ENCODE assay signal across 8 cellular contexts in the genomic region with DNA sequence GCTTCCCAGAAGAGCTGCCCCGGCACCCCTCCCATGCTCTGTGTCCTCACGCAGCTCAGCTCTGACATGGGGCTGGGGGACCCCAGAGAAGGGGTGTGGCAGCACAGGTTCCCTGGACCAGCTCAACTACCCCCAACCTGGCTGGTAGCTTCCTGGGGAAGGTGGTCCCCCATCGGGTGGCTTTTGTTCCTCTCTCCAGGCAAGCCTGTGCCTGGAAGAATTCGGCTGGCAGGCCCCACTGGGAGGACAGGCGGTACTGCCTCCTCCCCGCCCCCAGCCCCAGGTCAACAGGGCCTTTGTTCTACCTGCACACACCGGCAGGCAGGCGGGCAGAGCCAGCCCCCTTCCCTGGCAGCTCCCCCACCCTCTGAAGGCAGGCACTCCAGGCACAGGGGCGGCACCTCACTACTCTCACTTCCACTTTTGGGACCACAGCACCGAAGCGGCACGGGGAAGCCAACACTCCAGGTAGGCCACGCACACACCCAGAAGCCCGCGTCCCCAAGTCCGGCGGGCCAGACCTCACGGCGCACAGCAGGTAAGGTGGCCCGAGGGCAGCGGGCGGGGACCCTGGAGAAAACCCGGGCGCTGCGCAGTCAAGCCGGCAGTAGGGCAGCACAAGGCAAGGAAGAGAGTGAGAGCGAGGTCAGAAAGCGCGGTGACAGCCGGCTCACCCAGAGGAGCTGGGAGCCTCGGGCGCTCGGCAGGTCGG. TPM values are rescaled to one million over a fixed set of nuclear protein-coding genes. Genes with fewer than 3 reads are reported as not detected.
DNase-seq lines count a peak whose midpoint lies in the region; ATAC-seq, FAIRE-seq and TF ChIP-seq lines count a peak whose summit lies in the region.

No MANE protein-coding gene starts in this region.

- peak; percentile 74 for DNase-seq in activated effector memory CD4-positive, alpha-beta T cell treated with anti-CD3 and anti-CD28 coated beads, Interleukin-2, amount 50 U/mL, for 16 hours
- no peak for DNase-seq in activated effector memory CD4-positive, alpha-beta T cell treated with Interleukin-2 at 50 U/mL for 16 hours
- DNase-seq in NCI-H345 treated with DMSO at 0.1 percent for 48 hours (lab: John Stamatoyannopoulos, UW; ENCODE audit: unreplicated experiment) (peak; percentile 34), astrocyte (ENCODE audit: low read depth) (no peak), islet precursor cell (peak; percentile 81), NCI-H446 (lab: John Stamatoyannopoulos, UW) (no peak)
- DNase-seq in stimulated activated CD4-positive, alpha-beta T cell treated with anti-CD3 and anti-CD28 coated beads, Interleukin-4, amount 100 ng/mL, for 24 hours = peak; percentile 35

- FAIRE-seq in astrocyte (lab: Jason Lieb, UNC) = no peak

- peak overlapping the region; percentile 68 for H3K4me3 ChIP-seq in astrocyte (ENCODE audit: insufficient read depth, low read depth, low read length)

- H3K9me3 Mint-ChIP-seq in astrocyte (ENCODE audit: unreplicated experiment) = no peaks in the 10 kb centered on the region

- H4K20me1 ChIP-seq in astrocyte (ENCODE audit: insufficient read depth, low read length) = peaks cover 55% of the 10 kb centered on the region

- H3K4me1 Mint-ChIP-seq in astrocyte (ENCODE audit: low read depth, unreplicated experiment) = peaks cover 11% of the 10 kb centered on the region

- H3K4me1 ChIP-seq in astrocyte (ENCODE audit: insufficient read depth, low read length) = peaks cover 24% of the 10 kb centered on the region

- no peaks in the 10 kb centered on the region for H3K36me3 ChIP-seq in astrocyte (ENCODE audit: insufficient read depth, low read length)

- peak overlapping the region; percentile 92 for H3K4me2 ChIP-seq in astrocyte (ENCODE audit: low read length)

- peak; percentile 30 for ATAC-seq in HG02798 (IDR thresholded peaks at IDR 0.05; ENCODE audit: poor library complexity, unreplicated experiment)

- TF ChIP-seq CTCF in astrocyte (IDR thresholded peaks at IDR 0.05; ENCODE audit: insufficient read depth, low read depth, low read length) = no peak

- H3K79me2 ChIP-seq in astrocyte (ENCODE audit: insufficient read depth, low read length) = peaks cover 55% of the 10 kb centered on the region

- H3K27ac Mint-ChIP-seq in astrocyte (ENCODE audit: unreplicated experiment) = peak overlapping the region; percentile 83

- H3K4me3 Mint-ChIP-seq in astrocyte (ENCODE audit: unreplicated experiment) = peak overlapping the region; percentile 85

- no peak overlapping the region for H2AFZ ChIP-seq in astrocyte (ENCODE audit: low read depth, low read length)

- no peaks in the 10 kb centered on the region for H3K27me3 ChIP-seq in astrocyte (ENCODE audit: insufficient read depth, low read length)

- peaks cover 14% of the 10 kb centered on the region for H3K27me3 Mint-ChIP-seq in astrocyte (ENCODE audit: low read depth, unreplicated experiment)

- H3K27ac ChIP-seq in astrocyte (ENCODE audit: low read depth, low read length) = no peak overlapping the region

- H3K36me3 Mint-ChIP-seq in astrocyte (ENCODE audit: low read depth, unreplicated experiment) = peaks cover 1% of the 10 kb centered on the region

- H3K9ac ChIP-seq in astrocyte (ENCODE audit: low read length) = peak overlapping the region; percentile 71

- no peaks in the 10 kb centered on the region for H3K9me3 ChIP-seq in astrocyte (ENCODE audit: insufficient read depth, low read depth, low read length)

RNA-seq across cellular contexts. Expression of gene HS6ST1, which starts 1.3 kb away (rescaled TPM):
- 20.5 and 20.9 TPM in 2 replicates for total RNA-seq in astrocyte

Comparison
In these comparisons a context has a peak if more than half of its experiments do, and no peak if none do; other contexts are left out.
1. DNase-seq: peak in activated effector memory CD4-positive, alpha-beta T cell treated with anti-CD3 and anti-CD28 coated beads, Interleukin-2, amount 50 U/mL, for 16 hours (single experiment), NCI-H345 treated with DMSO at 0.1 percent for 48 hours (single experiment), islet precursor cell (single experiment) and stimulated activated CD4-positive, alpha-beta T cell treated with anti-CD3 and anti-CD28 coated beads, Interleukin-4, amount 100 ng/mL, for 24 hours (single experiment); none in activated effector memory CD4-positive, alpha-beta T cell treated with Interleukin-2 at 50 U/mL for 16 hours (single experiment), astrocyte (single experiment) and NCI-H446 (0 of 2).